Comparison of ENCODE assay signal across 24 cellular contexts in genomic region chr1:93577536-93578432, GRCh38.
DNase-seq lines count a peak whose midpoint lies in the region; ATAC-seq, FAIRE-seq and TF ChIP-seq lines count a peak whose summit lies in the region.
"Had no signal": no experiment of that assay in that cellular context is flagged by ENCODE, and none has a peak within 500 bp of the region (broad histone marks: within the 10 kb centered on the region; RNA-seq: fewer than 3 reads in every experiment).

No MANE protein-coding gene starts in this region.

- H3K9me3 Mint-ChIP-seq in activated T-cell treated with anti-CD3 and anti-CD28 coated beads, Interleukin-2, amount 50 U/mL, for 4 hours = no peaks in the 10 kb centered on the region
- no peaks in the 10 kb centered on the region for H3K9me3 Mint-ChIP-seq in naive thymus-derived CD8-positive, alpha-beta T cell
- H3K9me3 Mint-ChIP-seq: activated naive CD4-positive, alpha-beta T cell treated with anti-CD3 and anti-CD28 coated beads, Interleukin-2, amount 10 ng/mL, durations not matched to agents 7 days and 5 days; dendritic cell treated with granulocyte-macrophage colony-stimulating factor and Interleukin-4, amounts not matched to agents 40 ng/mL and 50 ng/mL, for 4 days; naive B cell had no signal

- H3K79me2 ChIP-seq in PC-9 (ENCODE audit: low read depth) (peaks cover 89% of the 10 kb centered on the region), keratinocyte (ENCODE audit: control insufficient read depth, insufficient read depth, low read length) (peaks cover 73% of the 10 kb centered on the region)

- H3K4me3 ChIP-seq in PC-9 (no peak overlapping the region), keratinocyte (ENCODE audit: control insufficient read depth in 2 of 3, extremely low read depth in 1 of 3, insufficient read depth in 2 of 3, low read depth in 1 of 3, low read length in 3 of 3) (no peak overlapping the region)
- H3K4me3 ChIP-seq: BLaER1 treated with 17β-estradiol and CSF1 and Interleukin-3, amounts not matched to agents 10 nM and 100 nM; cardiac muscle cell; HAP-1 had no signal

- intact Hi-C loops in PC-9 (cut with micrococcal nuclease; ENCODE audit: unreplicated experiment) (loop anchor here (5.0 kb wide), 1 partner anchor 250 kb away; no protein-coding TSS in a partner anchor), sciatic nerve (cut with DNase I) (no loop called here)

- H4K20me1 ChIP-seq in PC-9 (ENCODE audit: insufficient read depth) = peaks cover 83% of the 10 kb centered on the region
- H4K20me1 ChIP-seq in keratinocyte (ENCODE audit: control insufficient read depth, extremely low read depth, insufficient read depth, low read length) = peaks cover 35% of the 10 kb centered on the region

- H3K9ac ChIP-seq in keratinocyte (ENCODE audit: control insufficient read depth, extremely low read depth, insufficient read depth, low read length) = no peak overlapping the region
- H3K9ac ChIP-seq: BLaER1 treated with 17β-estradiol and CSF1 and Interleukin-3, amounts not matched to agents 10 nM and 100 nM had no signal

- TF ChIP-seq CTCF in PC-9 (conservative IDR thresholded peaks at IDR 0.05) (no peak), keratinocyte (optimal IDR thresholded peaks at IDR 0.05 in 1 of 3, IDR thresholded peaks at IDR 0.05 in 1 of 3, conservative IDR thresholded peaks at IDR 0.05 in 1 of 3; ENCODE audit: extremely low read depth in 1 of 3, insufficient read depth in 2 of 3, low read length in 3 of 3) (no peak)

- no peaks in the 10 kb centered on the region for H3K4me1 Mint-ChIP-seq in activated T-cell treated with anti-CD3 and anti-CD28 coated beads, Interleukin-2, amount 50 U/mL, for 4 hours (ENCODE audit: low read depth)
- no peaks in the 10 kb centered on the region for H3K4me1 Mint-ChIP-seq in naive thymus-derived CD8-positive, alpha-beta T cell
- H3K4me1 Mint-ChIP-seq: activated naive CD4-positive, alpha-beta T cell treated with anti-CD3 and anti-CD28 coated beads, Interleukin-2, amount 10 ng/mL, durations not matched to agents 7 days and 5 days; naive B cell had no signal

- H3K27me3 Mint-ChIP-seq in activated T-cell treated with anti-CD3 and anti-CD28 coated beads, Interleukin-2, amount 50 U/mL, for 4 hours (ENCODE audit: low read depth) = no peaks in the 10 kb centered on the region
- no peaks in the 10 kb centered on the region for H3K27me3 Mint-ChIP-seq in naive thymus-derived CD8-positive, alpha-beta T cell
- H3K27me3 Mint-ChIP-seq: activated naive CD4-positive, alpha-beta T cell treated with anti-CD3 and anti-CD28 coated beads, Interleukin-2, amount 10 ng/mL, durations not matched to agents 7 days and 5 days; dendritic cell treated with granulocyte-macrophage colony-stimulating factor and Interleukin-4, amounts not matched to agents 40 ng/mL and 50 ng/mL, for 4 days; naive B cell had no signal

- no peak overlapping the region for H3K27ac Mint-ChIP-seq in naive thymus-derived CD8-positive, alpha-beta T cell
- H3K27ac Mint-ChIP-seq: activated naive CD4-positive, alpha-beta T cell treated with anti-CD3 and anti-CD28 coated beads, Interleukin-2, amount 10 ng/mL, durations not matched to agents 7 days and 5 days; dendritic cell treated with granulocyte-macrophage colony-stimulating factor and Interleukin-4, amounts not matched to agents 40 ng/mL and 50 ng/mL, for 4 days had no signal

- no peak overlapping the region for H3K4me2 ChIP-seq in PC-9
- H3K4me2 ChIP-seq in keratinocyte (ENCODE audit: control insufficient read depth, extremely low read depth, insufficient read depth, low read depth, low read length) = no peak overlapping the region
- H3K4me2 ChIP-seq: BLaER1 treated with 17β-estradiol and CSF1 and Interleukin-3, amounts not matched to agents 10 nM and 100 nM had no signal

- POLR2A ChIA-PET in PC-9 (lab: Charles Lee; ENCODE audit: unreplicated experiment) = no interaction called here
- POLR2A ChIA-PET in naive thymus-derived CD8-positive, alpha-beta T cell (lab: Charles Lee) = no interaction called here

- H3K27me3 ChIP-seq in PC-9 (ENCODE audit: insufficient read depth, low read depth) = no peaks in the 10 kb centered on the region
- no peaks in the 10 kb centered on the region for H3K27me3 ChIP-seq in keratinocyte (ENCODE audit: control insufficient read depth, extremely low read depth, insufficient read depth, low read length)
- H3K27me3 ChIP-seq: BLaER1 treated with 17β-estradiol and CSF1 and Interleukin-3, amounts not matched to agents 10 nM and 100 nM had no signal

- no peaks in the 10 kb centered on the region for H3K9me2 ChIP-seq in PC-9 (ENCODE audit: insufficient read depth)

- H3K9me1 ChIP-seq in keratinocyte (ENCODE audit: control insufficient read depth, extremely low read depth, insufficient read depth, low read length) = no peaks in the 10 kb centered on the region

- dilution Hi-C loops in keratinocyte (cut with MboI; ENCODE audit: extremely low pct_ligation_motif_present, low sequenced_read_pairs) = no loop called here

- peak; percentile 34 for FAIRE-seq in keratinocyte (lab: Jason Lieb, UNC)
- FAIRE-seq: endometrium had no signal

- peak; percentile 4 for DNase-seq in D341Med (ENCODE audit: low spot score)
- DNase-seq in PC-9 = no peak
- DNase-seq in keratinocyte (ENCODE audit: low read depth, low spot score) = no peak
- DNase-seq in sciatic nerve (ENCODE audit: low spot score) = no peak
- DNase-seq in kidney tubule cell (ENCODE audit: low spot score) = no peak
- DNase-seq in activated T-cell treated with anti-CD3 and anti-CD28 coated beads, Interleukin-2, amount 50 U/mL, for 4 hours = no peak
- DNase-seq in naive thymus-derived CD8-positive, alpha-beta T cell = no peak
- DNase-seq: ACHN; activated CD4-positive, alpha-beta T cell treated with anti-CD3 and anti-CD28 coated beads for 4 hours; activated naive CD4-positive, alpha-beta T cell treated with anti-CD3 and anti-CD28 coated beads, Interleukin-2, amount 10 ng/mL, durations not matched to agents 7 days and 5 days; anterior cingulate cortex; COR-L47; DND-41; naive B cell; NCI-H1092; NCI-H2029; NCI-H526 treated with DMSO at 0.1 percent for 48 hours; RPMI8226 had no signal

- ATAC-seq in sciatic nerve (peak; percentile 25), GM18907 (IDR thresholded peaks at IDR 0.05; ENCODE audit: unreplicated experiment) (no peak)
- no peak for ATAC-seq in activated T-cell treated with anti-CD3 and anti-CD28 coated beads, Interleukin-2, amount 50 U/mL, for 4 hours
- no peak for ATAC-seq in naive thymus-derived CD8-positive, alpha-beta T cell

- H3K36me3 Mint-ChIP-seq in activated T-cell treated with anti-CD3 and anti-CD28 coated beads, Interleukin-2, amount 50 U/mL, for 4 hours (ENCODE audit: insufficient read depth) = no peaks in the 10 kb centered on the region
- no peaks in the 10 kb centered on the region for H3K36me3 Mint-ChIP-seq in naive thymus-derived CD8-positive, alpha-beta T cell
- H3K36me3 Mint-ChIP-seq: activated naive CD4-positive, alpha-beta T cell treated with anti-CD3 and anti-CD28 coated beads, Interleukin-2, amount 10 ng/mL, durations not matched to agents 7 days and 5 days had no signal

- H3K4me3 Mint-ChIP-seq in activated T-cell treated with anti-CD3 and anti-CD28 coated beads, Interleukin-2, amount 50 U/mL, for 4 hours = no peak overlapping the region
- no peak overlapping the region for H3K4me3 Mint-ChIP-seq in naive thymus-derived CD8-positive, alpha-beta T cell
- H3K4me3 Mint-ChIP-seq: activated naive CD4-positive, alpha-beta T cell treated with anti-CD3 and anti-CD28 coated beads, Interleukin-2, amount 10 ng/mL, durations not matched to agents 7 days and 5 days; dendritic cell treated with granulocyte-macrophage colony-stimulating factor and Interleukin-4, amounts not matched to agents 40 ng/mL and 50 ng/mL, for 4 days; naive B cell had no signal

- no peak overlapping the region for H2AFZ ChIP-seq in PC-9
- no peak overlapping the region for H2AFZ ChIP-seq in keratinocyte (ENCODE audit: control insufficient read depth, low read length)

- H3K27ac ChIP-seq in PC-9 = 0 out of 2 replicates have a peak overlapping the region, but pooled peaks have one; percentile 83
- no peak overlapping the region for H3K27ac ChIP-seq in keratinocyte (ENCODE audit: control insufficient read depth, insufficient read depth, low read length)
- H3K27ac ChIP-seq: BLaER1 treated with 17β-estradiol and CSF1 and Interleukin-3, amounts not matched to agents 10 nM and 100 nM; cardiac muscle cell had no signal

- H3K9me3 ChIP-seq in PC-9 (ENCODE audit: insufficient read depth, low read depth) (no peaks in the 10 kb centered on the region), keratinocyte (ENCODE audit: control insufficient read depth, low read depth, low read length) (no peaks in the 10 kb centered on the region)
- H3K9me3 ChIP-seq: BLaER1 treated with 17β-estradiol and CSF1 and Interleukin-3, amounts not matched to agents 10 nM and 100 nM; HAP-1 had no signal

- peaks cover 96% of the 10 kb centered on the region for H3F3A ChIP-seq in PC-9 (ENCODE audit: insufficient read depth, low read depth)

- BruUV-seq in PC-9 (replicated peaks; lab: Mats Ljungman, UMichigan) = no TSS peak

- CTCF ChIA-PET in PC-9 (lab: Charles Lee) = no interaction called here

- H3K36me3 ChIP-seq in PC-9 (ENCODE audit: low read depth) (peaks cover 79% of the 10 kb centered on the region), keratinocyte (ENCODE audit: control insufficient read depth in 2 of 2, extremely low read depth in 1 of 2, insufficient read depth in 2 of 2, low read length in 2 of 2) (peaks cover 45 to 86% of the 10 kb centered on the region in 2 experiments)
- H3K36me3 ChIP-seq: cardiac muscle cell, HAP-1 had no signal

- peaks cover 47% of the 10 kb centered on the region for H3K4me1 ChIP-seq in PC-9 (replicated peaks; ENCODE audit: insufficient read depth)
- no peaks in the 10 kb centered on the region for H3K4me1 ChIP-seq in keratinocyte (ENCODE audit: control insufficient read depth, extremely low read depth, insufficient read depth, low read length)
- H3K4me1 ChIP-seq: HAP-1 had no signal
